In genomic region chr2:30396436-30397232, GRCh38 we compare ENCODE assay signal across 26 cellular contexts. TPM values are rescaled to one million over a fixed set of nuclear protein-coding genes. Genes with fewer than 3 reads are reported as not detected.
A peak's percentile ranks its signal among the peaks of the same experiment; 100 is the strongest.
DNase-seq lines count a peak whose midpoint lies in the region; ATAC-seq, FAIRE-seq and TF ChIP-seq lines count a peak whose summit lies in the region.
"Had no signal": no experiment of that assay in that cellular context is flagged by ENCODE, and none has a peak within 500 bp of the region (broad histone marks: within the 10 kb centered on the region; RNA-seq: fewer than 3 reads in every experiment).

No MANE protein-coding gene starts in this region.

- H3K4me3 ChIP-seq in cardiac muscle cell (no peak overlapping the region), left ventricle myocardium inferior (no peak overlapping the region), pancreas (no peak overlapping the region)
- H3K4me3 ChIP-seq: BLaER1 treated with 17β-estradiol and CSF1 and Interleukin-3, amounts not matched to agents 10 nM and 100 nM; GM12878; HAP-1 had no signal

- peaks cover 14% of the 10 kb centered on the region for H3K4me1 Mint-ChIP-seq in glutamatergic neuron (ENCODE audit: low read depth, unreplicated experiment)
- H3K4me1 Mint-ChIP-seq: CD8-positive, alpha-beta memory T cell had no signal

- H3K27me3 Mint-ChIP-seq in glutamatergic neuron (ENCODE audit: unreplicated experiment) = peaks cover 2% of the 10 kb centered on the region
- H3K27me3 Mint-ChIP-seq: CD4-positive, alpha-beta T cell; CD8-positive, alpha-beta memory T cell had no signal

- DNase-seq in cardiac muscle cell (ENCODE audit: low read depth in 1 of 2, low spot score in 1 of 2) (no peak), left ventricle myocardium inferior (no peak), glutamatergic neuron (peak; percentile 59), pancreas (no peak), COLO668 (lab: John Stamatoyannopoulos, UW; ENCODE audit: unreplicated experiment) (no peak)
- no peak for DNase-seq in stimulated activated CD4-positive, alpha-beta T cell treated with anti-CD3 and anti-CD28 coated beads, Interleukin-4, amount 100 ng/mL, for 24 hours
- DNase-seq: ACHN; AML-193; BE2C; Caco-2; CD4-positive, alpha-beta T cell; CD8-positive, alpha-beta memory T cell; DMS153; DND-41; GDM1; GOT3; HFFc6 had no signal

- H3K4me1 ChIP-seq in cardiac muscle cell (ENCODE audit: low read depth) (peaks cover 23% of the 10 kb centered on the region), left ventricle myocardium inferior (no peaks in the 10 kb centered on the region), pancreas (peaks cover 0 to 7% (median 4%) of the 10 kb centered on the region in 3 donors)
- H3K4me1 ChIP-seq: BE2C; BLaER1 treated with 17β-estradiol and CSF1 and Interleukin-3, amounts not matched to agents 10 nM and 100 nM; Caco-2; HAP-1 had no signal

- TF ChIP-seq CTCF in cardiac muscle cell (IDR thresholded peaks at IDR 0.05; ENCODE audit: low read depth, low read length) (no peak), left ventricle myocardium inferior (IDR thresholded peaks at IDR 0.05; ENCODE audit: borderline replicate concordance) (no peak), VCaP (conservative IDR thresholded peaks at IDR 0.05) (no peak), glutamatergic neuron (IDR thresholded peaks at IDR 0.05; ENCODE audit: partially characterized antibody, unreplicated experiment) (no peak), pancreas (IDR thresholded peaks at IDR 0.05) (no peak)

- WGBS in pancreas, 2 donors = 59 to 61% methylated on average over 4 of the region's 4 CpGs

- H3K9me3 Mint-ChIP-seq in glutamatergic neuron (ENCODE audit: unreplicated experiment) = peaks cover 3% of the 10 kb centered on the region
- H3K9me3 Mint-ChIP-seq: CD14-positive monocyte; CD4-positive, alpha-beta T cell; CD8-positive, alpha-beta memory T cell; HFFc6 had no signal

- ATAC-seq in pancreas (peak in 3 of 4 donors; percentile 24 to 58 (median 58)), GM18867 (IDR thresholded peaks at IDR 0.05; ENCODE audit: unreplicated experiment) (no peak)
- ATAC-seq: GM12878 had no signal

- H3K4me3 Mint-ChIP-seq in glutamatergic neuron (ENCODE audit: unreplicated experiment) = no peak overlapping the region
- H3K4me3 Mint-ChIP-seq: CD14-positive monocyte; CD4-positive, alpha-beta T cell; CD8-positive, alpha-beta memory T cell; HFFc6 had no signal

- peak overlapping the region; percentile 15 for H3K27ac Mint-ChIP-seq in glutamatergic neuron (ENCODE audit: unreplicated experiment)
- H3K27ac Mint-ChIP-seq: CD14-positive monocyte; CD4-positive, alpha-beta T cell; CD8-positive, alpha-beta memory T cell; HFFc6 had no signal

- intact Hi-C loops in left ventricle myocardium inferior (cut with micrococcal nuclease) (no loop called here), pancreas (cut with DNase I) (no loop called here)

- no peaks in the 10 kb centered on the region for H3K36me3 ChIP-seq in cardiac muscle cell
- no peaks in the 10 kb centered on the region for H3K36me3 ChIP-seq in left ventricle myocardium inferior
- no peaks in the 10 kb centered on the region for H3K36me3 ChIP-seq in pancreas
- H3K36me3 ChIP-seq: BE2C; BLaER1 treated with 17β-estradiol and CSF1 and Interleukin-3, amounts not matched to agents 10 nM and 100 nM; HAP-1 had no signal

- H3K27ac ChIP-seq in cardiac muscle cell (peak overlapping the region; percentile 32), left ventricle myocardium inferior (replicated peaks) (no peak overlapping the region), VCaP (peak overlapping the region; percentile 37), pancreas (no peak overlapping the region)
- H3K27ac ChIP-seq: 22Rv1; BLaER1 treated with 17β-estradiol and CSF1 and Interleukin-3, amounts not matched to agents 10 nM and 100 nM had no signal

- no peaks in the 10 kb centered on the region for H3K36me3 Mint-ChIP-seq in glutamatergic neuron (ENCODE audit: unreplicated experiment)
- H3K36me3 Mint-ChIP-seq: CD14-positive monocyte; CD8-positive, alpha-beta memory T cell had no signal

- FAIRE-seq in pancreas (lab: Jason Lieb, UNC) = no peak
- FAIRE-seq: A204.1, GM12878, H54 had no signal

- H3K27me3 ChIP-seq in cardiac muscle cell = no peaks in the 10 kb centered on the region
- H3K27me3 ChIP-seq in left ventricle myocardium inferior (ENCODE audit: low read depth) = no peaks in the 10 kb centered on the region
- H3K27me3 ChIP-seq in pancreas = no peaks in the 10 kb centered on the region
- H3K27me3 ChIP-seq: BE2C; BLaER1 treated with 17β-estradiol and CSF1 and Interleukin-3, amounts not matched to agents 10 nM and 100 nM had no signal

- H3K9me3 ChIP-seq in cardiac muscle cell (ENCODE audit: low read depth) (no peaks in the 10 kb centered on the region), left ventricle myocardium inferior (replicated peaks) (no peaks in the 10 kb centered on the region), pancreas (no peaks in the 10 kb centered on the region)
- H3K9me3 ChIP-seq: BE2C; BLaER1 treated with 17β-estradiol and CSF1 and Interleukin-3, amounts not matched to agents 10 nM and 100 nM; Caco-2; HAP-1 had no signal

RNA-seq across cellular contexts. Expression of gene LCLAT1, which starts 50.4 kb away (rescaled TPM):
- total RNA-seq in cardiac muscle cell = 19.6 and 22.6 TPM in 2 replicates
- polyA plus RNA-seq in cardiac muscle cell = 24.7 and 25.5 TPM in 2 replicates
- 41.0 TPM for total RNA-seq in left ventricle myocardium inferior
- 16.0 TPM for total RNA-seq in glutamatergic neuron (ENCODE audit: unreplicated experiment)
- total RNA-seq in pancreas = 10 to 100 TPM in 4 of 6 donors, 1 to 10 TPM in 2; 6.1 to 15.0 (median 11.8) TPM
- 1 to 10 TPM; 2.0 to 4.3 TPM for polyA plus RNA-seq in pancreas

Comparison
In these comparisons a context has a peak if more than half of its experiments do, and no peak if none do; other contexts are left out.
1. H3K27ac ChIP-seq: peak in cardiac muscle cell (single experiment) and VCaP (single experiment); none in left ventricle myocardium inferior (single experiment) and pancreas (0 of 4).